1 cellular context compared by ENCODE assay signal in the genomic region with DNA sequence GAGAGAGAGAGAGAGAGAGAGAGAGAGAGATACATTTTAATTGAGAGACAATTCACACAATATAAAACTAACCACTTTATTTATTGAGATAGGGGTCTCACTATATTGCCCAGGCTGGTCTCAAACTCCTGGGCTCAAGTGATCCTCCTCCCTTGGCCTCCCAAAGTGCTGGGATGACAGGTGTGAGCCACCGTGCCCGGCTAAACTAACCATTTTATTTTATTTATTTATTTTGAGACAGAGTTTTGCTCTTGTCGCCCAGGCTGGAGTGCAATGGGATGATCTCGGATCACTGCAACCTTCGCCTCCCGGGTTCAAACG.
TF ChIP-seq lines count a peak whose summit lies in the region.

No MANE protein-coding gene starts in this region.

TF ChIP-seq in K562, 482 proteins besides CTCF, POLR2A, EP300 and RAD21:
- TF ChIP-seq, protein P1, sequence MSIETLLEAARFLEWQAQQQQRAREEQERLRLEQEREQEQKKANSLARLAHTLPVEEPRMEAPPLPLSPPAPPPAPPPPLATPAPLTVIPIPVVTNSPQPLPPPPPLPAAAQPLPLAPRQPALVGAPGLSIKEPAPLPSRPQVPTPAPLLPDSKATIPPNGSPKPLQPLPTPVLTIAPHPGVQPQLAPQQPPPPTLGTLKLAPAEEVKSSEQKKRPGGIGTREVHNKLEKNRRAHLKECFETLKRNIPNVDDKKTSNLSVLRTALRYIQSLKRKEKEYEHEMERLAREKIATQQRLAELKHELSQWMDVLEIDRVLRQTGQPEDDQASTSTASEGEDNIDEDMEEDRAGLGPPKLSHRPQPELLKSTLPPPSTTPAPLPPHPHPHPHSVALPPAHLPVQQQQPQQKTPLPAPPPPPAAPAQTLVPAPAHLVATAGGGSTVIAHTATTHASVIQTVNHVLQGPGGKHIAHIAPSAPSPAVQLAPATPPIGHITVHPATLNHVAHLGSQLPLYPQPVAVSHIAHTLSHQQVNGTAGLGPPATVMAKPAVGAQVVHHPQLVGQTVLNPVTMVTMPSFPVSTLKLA (conservative IDR thresholded peaks at IDR 0.05): 0 out of 4 replicates have a peak, but pooled peaks of 1 of the 2 experiments have one; percentile 1
- TF ChIP-seq RBM25 (IDR thresholded peaks at IDR 0.05; ENCODE audit: low read depth, low read length, severe bottlenecking): peak; percentile 19
